ENCODE assay signal across 9 cellular contexts in the genomic region with DNA sequence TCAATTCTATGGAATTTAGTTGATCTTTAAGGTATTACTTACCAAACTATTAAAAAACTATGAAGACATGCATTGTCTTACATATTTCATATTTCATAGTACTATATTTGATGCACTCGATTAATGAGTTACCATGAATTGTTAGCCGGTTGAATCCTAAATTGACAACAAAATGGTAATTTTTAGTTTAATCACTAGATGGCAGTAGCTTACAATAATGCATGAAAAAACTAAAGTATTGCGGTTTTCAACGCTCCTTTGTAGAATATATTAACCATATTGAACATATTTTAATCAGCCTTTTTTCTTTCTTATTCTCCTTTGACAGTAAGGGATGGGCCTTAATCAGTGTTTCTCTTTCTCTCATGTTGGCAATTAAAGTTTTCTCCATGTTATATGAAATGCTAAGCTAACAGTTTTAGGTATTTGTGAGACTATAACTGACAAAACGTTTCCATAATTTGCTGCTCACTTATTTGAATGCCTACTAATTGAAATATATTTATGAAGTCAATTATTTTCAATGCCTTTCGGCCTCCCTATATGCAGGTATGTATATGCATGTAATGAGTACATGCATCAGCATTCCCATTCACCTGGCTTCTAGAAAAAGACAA.
DNase-seq lines count a peak whose midpoint lies in the region; ATAC-seq and TF ChIP-seq lines count a peak whose summit lies in the region.
"Had no signal": no experiment of that assay in that cellular context is flagged by ENCODE, and none has a peak within 500 bp of the region (broad histone marks: within the 10 kb centered on the region; RNA-seq: fewer than 3 reads in every experiment).

No MANE protein-coding gene starts in this region.

- CTCF ChIA-PET in HEK293T (lab: Yijun Ruan, JAX), result interaction anchor here (0.9 to 1.1 kb wide), 3 partner anchors 8 to 623 kb away, joined by 3 to 4 read pairs (median 3); a partner anchor contains a TSS

- DNase-seq in NCI-H1436 (lab: John Stamatoyannopoulos, UW), result peak; percentile 11
- DNase-seq in NCI-H1436 treated with DMSO at 0.1 percent for 48 hours (lab: John Stamatoyannopoulos, UW), result no peak
- peak; percentile 14 for DNase-seq in HEK293T (ENCODE audit: extremely low spot score)
- DNase-seq in NCI-H2171 treated with DMSO at 0.1 percent for 48 hours (lab: John Stamatoyannopoulos, UW), result peak; percentile 65
- DNase-seq in astrocyte of the hippocampus (ENCODE audit: low read depth, low spot score), result peak; percentile 42
- peak; percentile 57 for DNase-seq in kidney tubule cell (ENCODE audit: low spot score)
- DNase-seq in cortex of kidney (lab: John Stamatoyannopoulos, UW), result no peak
- DNase-seq: activated T-cell treated with anti-CD3 and anti-CD28 coated beads, Interleukin-2, amount 50 U/mL, for 72 hours had no signal

- ATAC-seq in GM21717 (IDR thresholded peaks at IDR 0.05; ENCODE audit: unreplicated experiment), result no peak

- POLR2A ChIA-PET in HEK293T (lab: Yijun Ruan, JAX), result no interaction called here

TF ChIP-seq in HEK293T, 16 proteins besides CTCF, POLR2A, EP300 and RAD21:
- TF ChIP-seq TARDBP (IDR thresholded peaks at IDR 0.05) (no peak), ELF4 (IDR thresholded peaks at IDR 0.05) (no peak), HDGF (IDR thresholded peaks at IDR 0.05; ENCODE audit: borderline replicate concordance) (no peak), FOXA1 (IDR thresholded peaks at IDR 0.05) (no peak), SUZ12 (IDR thresholded peaks at IDR 0.05) (no peak), FOXM1 (IDR thresholded peaks at IDR 0.05; ENCODE audit: borderline replicate concordance) (no peak)
- TF ChIP-seq, protein P1, sequence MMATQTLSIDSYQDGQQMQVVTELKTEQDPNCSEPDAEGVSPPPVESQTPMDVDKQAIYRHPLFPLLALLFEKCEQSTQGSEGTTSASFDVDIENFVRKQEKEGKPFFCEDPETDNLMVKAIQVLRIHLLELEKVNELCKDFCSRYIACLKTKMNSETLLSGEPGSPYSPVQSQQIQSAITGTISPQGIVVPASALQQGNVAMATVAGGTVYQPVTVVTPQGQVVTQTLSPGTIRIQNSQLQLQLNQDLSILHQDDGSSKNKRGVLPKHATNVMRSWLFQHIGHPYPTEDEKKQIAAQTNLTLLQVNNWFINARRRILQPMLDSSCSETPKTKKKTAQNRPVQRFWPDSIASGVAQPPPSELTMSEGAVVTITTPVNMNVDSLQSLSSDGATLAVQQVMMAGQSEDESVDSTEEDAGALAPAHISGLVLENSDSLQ (IDR thresholded peaks at IDR 0.05), result no peak

Comparison
In these comparisons a context has a peak if more than half of its experiments do, and no peak if none do; other contexts are left out.
1. DNase-seq: peak in NCI-H1436 (single experiment), HEK293T (single experiment), NCI-H2171 treated with DMSO at 0.1 percent for 48 hours (single experiment), astrocyte of the hippocampus (single experiment) and kidney tubule cell (single experiment); none in NCI-H1436 treated with DMSO at 0.1 percent for 48 hours (single experiment) and cortex of kidney (single experiment).